ENCODE assay signal across 35 cellular contexts in genomic region chr5:15844871-15845270, GRCh38.
"Had no signal": no experiment of that assay in that cellular context is flagged by ENCODE, and none has a peak within 500 bp of the region (broad histone marks: within the 10 kb centered on the region; RNA-seq: fewer than 3 reads in every experiment).

No MANE protein-coding gene starts in this region.

- H3K27me3 ChIP-seq: adrenal gland, body of pancreas, brain microvascular endothelial cell, breast epithelium had no signal

- H3K27ac ChIP-seq: adrenal gland, body of pancreas, brain microvascular endothelial cell, breast epithelium, WERI-Rb-1 had no signal

- H3K4me3 ChIP-seq: adrenal gland, body of pancreas, breast epithelium had no signal

- H3K4me1 ChIP-seq: adrenal gland, body of pancreas, breast epithelium had no signal

- FAIRE-seq: astrocyte, colon, TTC549 had no signal

- H3K36me3 ChIP-seq: adrenal gland, brain microvascular endothelial cell, breast epithelium, WERI-Rb-1 had no signal

- ATAC-seq: activated CD4-positive, alpha-beta T cell treated with anti-CD3 and anti-CD28 coated beads for 36 hours; activated CD4-positive, CD25-positive, alpha-beta regulatory T cell treated with anti-CD3 and anti-CD28 coated beads, Interleukin-2, amount 50 U/mL, for 24 hours; activated CD8-positive, alpha-beta memory T cell treated with anti-CD3 and anti-CD28 coated beads, Interleukin-2, amount 10 ng/mL, durations not matched to agents 7 days and 5 days; activated CD8-positive, alpha-beta T cell treated with anti-CD3 and anti-CD28 coated beads, Interleukin-2, amount 10 ng/mL, durations not matched to agents 7 days and 5 days; activated naive CD4-positive, alpha-beta T cell treated with anti-CD3 and anti-CD28 coated beads, Interleukin-2, amount 50 U/mL, for 72 hours; body of pancreas; WTC11 had no signal

- DNase-seq: activated CD4-positive, alpha-beta memory T cell treated with anti-CD3 and anti-CD28 coated beads, Interleukin-2, amount 10 ng/mL, durations not matched to agents 7 days and 5 days; activated CD4-positive, alpha-beta T cell treated with anti-CD3 and anti-CD28 coated beads for 1 hour; activated CD4-positive, alpha-beta T cell treated with anti-CD3 and anti-CD28 coated beads for 36 hours; activated CD4-positive, alpha-beta T cell treated with anti-CD3 and anti-CD28 coated beads, Interleukin-2, amount 10 ng/mL, durations not matched to agents 7 days and 5 days; activated CD4-positive, alpha-beta T cell treated with anti-CD3 and anti-CD28 coated beads, Interleukin-2, amount 50 U/mL, for 48 hours; activated CD4-positive, CD25-positive, alpha-beta regulatory T cell; activated CD8-positive, alpha-beta memory T cell treated with anti-CD3 and anti-CD28 coated beads for 24 hours; activated CD8-positive, alpha-beta memory T cell treated with anti-CD3 and anti-CD28 coated beads, Interleukin-2, amount 10 ng/mL, durations not matched to agents 7 days and 5 days; activated CD8-positive, alpha-beta memory T cell treated with anti-CD3 and anti-CD28 coated beads, Interleukin-2, amount 50 U/mL, for 48 hours; activated CD8-positive, alpha-beta T cell treated with anti-CD3 and anti-CD28 coated beads, Interleukin-2, amount 10 ng/mL, durations not matched to agents 7 days and 5 days; activated effector memory CD4-positive, alpha-beta T cell treated with Interleukin-2 at 50 U/mL for 16 hours; activated gamma-delta T cell; activated naive CD4-positive, alpha-beta T cell; activated naive CD4-positive, alpha-beta T cell treated with anti-CD3 and anti-CD28 coated beads for 36 hours; activated naive CD4-positive, alpha-beta T cell treated with anti-CD3 and anti-CD28 coated beads, Interleukin-2, amount 50 U/mL, for 16 hours; activated naive CD8-positive, alpha-beta T cell treated with anti-CD3 and anti-CD28 coated beads for 36 hours; activated T-cell treated with anti-CD3 and anti-CD28 coated beads, Interleukin-2, amount 50 U/mL, for 24 hours; activated T-cell treated with anti-CD3 and anti-CD28 coated beads, Interleukin-2, amount 50 U/mL, for 48 hours; adrenal gland; amniotic stem cell; aorta; body of pancreas; brain microvascular endothelial cell; central memory CD4-positive, alpha-beta T cell; T-helper 1 cell; T-helper 2 cell; T-helper 9 cell; WERI-Rb-1 had no signal

- H3K9me3 ChIP-seq: adrenal gland had no signal
